13 cellular contexts compared by ENCODE assay signal in genomic region chr2:201580486-201580885, GRCh38.
DNase-seq lines count a peak whose midpoint lies in the region; ATAC-seq, FAIRE-seq and TF ChIP-seq lines count a peak whose summit lies in the region.
"Had no signal": no experiment of that assay in that cellular context is flagged by ENCODE, and none has a peak within 500 bp of the region (broad histone marks: within the 10 kb centered on the region; RNA-seq: fewer than 3 reads in every experiment).

No MANE protein-coding gene starts in this region.

- peaks cover 5% of the 10 kb centered on the region for H3K4me1 Mint-ChIP-seq in astrocyte (ENCODE audit: low read depth, unreplicated experiment)
- H3K4me1 Mint-ChIP-seq: brain had no signal

- DNase-seq in AG08395 (ENCODE audit: low spot score): peak; percentile 47
- peak; percentile 9 for DNase-seq in HPDE6-E6E7 (ENCODE audit: extremely low spot score)
- peak; percentile 78 for DNase-seq in astrocyte (ENCODE audit: low read depth)
- no peak for DNase-seq in left lung
- DNase-seq in NCI-H2196 treated with DMSO at 0.1 percent for 48 hours (lab: John Stamatoyannopoulos, UW; ENCODE audit: unreplicated experiment): no peak
- DNase-seq in H7: no peak
- no peak for DNase-seq in GDM1 (lab: John Stamatoyannopoulos, UW)
- no peak for DNase-seq in effector CD4-positive, alpha-beta T cell
- DNase-seq: GF-D8, NCI-H510A had no signal

- no peak overlapping the region for H3K4me3 Mint-ChIP-seq in astrocyte (ENCODE audit: unreplicated experiment)
- H3K4me3 Mint-ChIP-seq: brain had no signal

- peak; percentile 88 for ATAC-seq in left lung

- peaks cover 2% of the 10 kb centered on the region for H3K27me3 Mint-ChIP-seq in astrocyte (ENCODE audit: low read depth, unreplicated experiment)

- no peaks in the 10 kb centered on the region for H3K36me3 ChIP-seq in astrocyte (ENCODE audit: insufficient read depth, low read length)
- H3K36me3 ChIP-seq in left lung: no peaks in the 10 kb centered on the region
- H3K36me3 ChIP-seq in H7 (replicated peaks; ENCODE audit: control insufficient read depth, insufficient read depth, low read length): no peaks in the 10 kb centered on the region
- H3K36me3 ChIP-seq: BLaER1 treated with 17β-estradiol and CSF1 and Interleukin-3, amounts not matched to agents 10 nM and 100 nM; tibial nerve had no signal

- H2AFZ ChIP-seq in astrocyte (ENCODE audit: low read depth, low read length): no peak overlapping the region

- no peaks in the 10 kb centered on the region for H3K36me3 Mint-ChIP-seq in astrocyte (ENCODE audit: low read depth, unreplicated experiment)
- H3K36me3 Mint-ChIP-seq: brain had no signal

- H3K4me3 ChIP-seq in astrocyte (ENCODE audit: insufficient read depth, low read depth, low read length) (no peak overlapping the region), left lung (no peak overlapping the region), H7 (ENCODE audit: insufficient read depth, low read depth, low read length) (no peak overlapping the region)
- H3K4me3 ChIP-seq: BLaER1 treated with 17β-estradiol and CSF1 and Interleukin-3, amounts not matched to agents 10 nM and 100 nM; tibial nerve had no signal

- intact Hi-C loops in left lung (cut with DNase I): no loop called here

- H4K20me1 ChIP-seq in astrocyte (ENCODE audit: insufficient read depth, low read length): no peaks in the 10 kb centered on the region
- H4K20me1 ChIP-seq: BLaER1 treated with 17β-estradiol and CSF1 and Interleukin-3, amounts not matched to agents 10 nM and 100 nM had no signal

- H3K4me2 ChIP-seq in astrocyte (ENCODE audit: low read length): no peak overlapping the region
- H3K4me2 ChIP-seq: BLaER1 treated with 17β-estradiol and CSF1 and Interleukin-3, amounts not matched to agents 10 nM and 100 nM had no signal

- TF ChIP-seq CTCF in astrocyte (IDR thresholded peaks at IDR 0.05; ENCODE audit: insufficient read depth, low read depth, low read length): no peak
- no peak for TF ChIP-seq CTCF in left lung (IDR thresholded peaks at IDR 0.05)

- H3K27me3 ChIP-seq in astrocyte (ENCODE audit: insufficient read depth, low read length): no peaks in the 10 kb centered on the region
- H3K27me3 ChIP-seq in left lung: no peaks in the 10 kb centered on the region
- H3K27me3 ChIP-seq in H7 (ENCODE audit: control insufficient read depth, insufficient read depth, low read length): no peaks in the 10 kb centered on the region
- H3K27me3 ChIP-seq: BLaER1 treated with 17β-estradiol and CSF1 and Interleukin-3, amounts not matched to agents 10 nM and 100 nM; tibial nerve had no signal

- H3K27ac Mint-ChIP-seq in astrocyte (ENCODE audit: unreplicated experiment): no peak overlapping the region
- H3K27ac Mint-ChIP-seq: brain had no signal

- no peaks in the 10 kb centered on the region for H3K9me3 Mint-ChIP-seq in astrocyte (ENCODE audit: unreplicated experiment)
- H3K9me3 Mint-ChIP-seq: brain had no signal

- no peak overlapping the region for H3K9ac ChIP-seq in astrocyte (ENCODE audit: low read length)
- H3K9ac ChIP-seq: BLaER1 treated with 17β-estradiol and CSF1 and Interleukin-3, amounts not matched to agents 10 nM and 100 nM had no signal

- peak; percentile 67 for FAIRE-seq in astrocyte (lab: Jason Lieb, UNC)

- H3K4me1 ChIP-seq in astrocyte (ENCODE audit: insufficient read depth, low read length): peaks cover 5% of the 10 kb centered on the region
- H3K4me1 ChIP-seq in left lung: peaks cover 0 to 12% of the 10 kb centered on the region in 2 donors
- H3K4me1 ChIP-seq: BLaER1 treated with 17β-estradiol and CSF1 and Interleukin-3, amounts not matched to agents 10 nM and 100 nM; tibial nerve had no signal

- H3K9me3 ChIP-seq in astrocyte (ENCODE audit: insufficient read depth, low read depth, low read length) (no peaks in the 10 kb centered on the region), left lung (no peaks in the 10 kb centered on the region)
- H3K9me3 ChIP-seq: BLaER1 treated with 17β-estradiol and CSF1 and Interleukin-3, amounts not matched to agents 10 nM and 100 nM; tibial nerve had no signal

- H3K79me2 ChIP-seq in astrocyte (ENCODE audit: insufficient read depth, low read length): no peaks in the 10 kb centered on the region

- H3K27ac ChIP-seq in astrocyte (ENCODE audit: low read depth, low read length): no peak overlapping the region
- peak overlapping the region in 1 of 2 donors; percentile 16 for H3K27ac ChIP-seq in left lung
- H3K27ac ChIP-seq: BLaER1 treated with 17β-estradiol and CSF1 and Interleukin-3, amounts not matched to agents 10 nM and 100 nM; tibial nerve had no signal

Comparison
In these comparisons a context has a peak if more than half of its experiments do, and no peak if none do; other contexts are left out.
1. DNase-seq: peak in AG08395 (single experiment), HPDE6-E6E7 (single experiment) and astrocyte (single experiment); none in left lung (0 of 2), NCI-H2196 treated with DMSO at 0.1 percent for 48 hours (single experiment), H7 (single experiment), GDM1 (single experiment) and effector CD4-positive, alpha-beta T cell (single experiment).